9 cellular contexts compared by ENCODE assay signal in the genomic region with DNA sequence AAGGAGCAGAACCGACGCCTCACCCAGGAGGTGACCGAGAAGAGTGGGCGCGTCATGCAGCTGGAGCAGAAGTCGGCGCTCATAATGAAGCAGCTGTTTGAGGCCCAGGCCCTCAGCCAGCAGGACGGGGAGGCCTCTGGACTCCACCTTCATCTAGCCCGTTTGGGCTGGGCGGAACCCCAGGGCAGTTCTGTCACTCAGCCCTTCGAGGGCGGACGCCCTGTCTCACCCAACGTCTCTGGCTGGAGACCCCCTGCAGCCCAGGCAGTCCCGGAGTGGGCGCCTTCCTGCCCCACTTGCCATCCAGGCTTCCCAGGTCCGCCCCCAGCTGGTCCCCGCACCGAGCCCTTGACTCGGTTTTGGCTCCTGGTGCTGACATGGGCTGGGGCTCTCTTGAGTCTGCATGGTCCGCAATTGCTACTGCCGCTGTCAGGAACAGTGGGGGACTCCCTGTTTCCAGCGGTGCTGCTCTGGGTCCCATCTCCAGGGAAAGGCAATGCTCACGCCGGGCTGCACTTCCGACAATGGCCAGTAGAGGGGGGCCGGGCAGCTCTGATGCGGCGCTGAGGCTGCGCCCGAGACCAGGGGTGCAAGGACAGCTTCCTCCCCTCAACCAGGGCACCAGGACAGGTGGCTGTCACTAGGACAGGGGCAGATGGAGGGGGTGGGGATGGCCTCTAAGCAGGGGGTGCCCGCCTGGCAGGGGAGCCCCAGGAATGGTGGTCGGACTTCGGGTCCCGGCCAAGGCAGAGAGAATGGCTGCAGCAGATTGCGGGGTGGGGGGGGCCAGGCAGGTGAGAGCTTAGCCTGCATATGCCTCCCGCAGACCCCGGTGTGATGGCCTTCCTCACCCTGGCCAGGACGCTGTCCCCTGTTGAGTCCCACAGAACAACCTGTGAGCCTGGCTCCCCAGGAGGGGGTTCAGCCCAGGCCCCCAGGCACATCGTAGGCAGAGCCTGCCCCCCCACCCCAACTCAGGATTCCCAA.
DNase-seq lines count a peak whose midpoint lies in the region; ATAC-seq and TF ChIP-seq lines count a peak whose summit lies in the region.
"Had no signal": no experiment of that assay in that cellular context is flagged by ENCODE, and none has a peak within 500 bp of the region (broad histone marks: within the 10 kb centered on the region; RNA-seq: fewer than 3 reads in every experiment).

No MANE protein-coding gene starts in this region.

- H3K27me3 ChIP-seq in testis, result no peaks in the 10 kb centered on the region

- WGBS in testis, 2 donors, result 20 to 35% methylated on average over 9 to 38 of the region's 40 CpGs

- H3K36me3 Mint-ChIP-seq in activated T-helper 2 cell treated with anti-CD3 and anti-CD28 coated beads, Interferon-gamma antibody, Interleukin-2, Interleukin-4, amounts not matched to agents 10 μg/mL and 5 μg/mL and 100 μg/mL, durations not matched to agents 14 hours and 24 hours and 36 hours (ENCODE audit: low read depth), result peaks cover 29% of the 10 kb centered on the region

- no peaks in the 10 kb centered on the region for H3K36me3 ChIP-seq in testis (ENCODE audit: low read depth, missing control alignments)

- TF ChIP-seq CTCF in GM10248 (IDR thresholded peaks at IDR 0.05; ENCODE audit: control extremely low read depth, extremely low read depth, low read depth, missing control alignments), result peak; percentile 99
- TF ChIP-seq CTCF in foreskin fibroblast (IDR thresholded peaks at IDR 0.05; ENCODE audit: low read depth, low read length), result peak; percentile 92
- peak; percentile 87 to 99 (median 94) for TF ChIP-seq CTCF in testis (IDR thresholded peaks at IDR 0.05)

- ATAC-seq in HG02885 (IDR thresholded peaks at IDR 0.05; ENCODE audit: poor library complexity, unreplicated experiment), result peak; percentile 70

- no peak for TF ChIP-seq POLR2A in testis (IDR thresholded peaks at IDR 0.05)

- H3K27ac Mint-ChIP-seq in activated T-helper 2 cell treated with anti-CD3 and anti-CD28 coated beads, Interferon-gamma antibody, Interleukin-2, Interleukin-4, amounts not matched to agents 10 μg/mL and 5 μg/mL and 100 μg/mL, durations not matched to agents 14 hours and 24 hours and 36 hours, result no peak overlapping the region
- H3K27ac Mint-ChIP-seq: dendritic cell treated with granulocyte-macrophage colony-stimulating factor and Interleukin-4, amounts not matched to agents 40 ng/mL and 50 ng/mL, for 4 days had no signal

- H3K4me1 ChIP-seq in testis, result peaks cover 7% of the 10 kb centered on the region

- no peak overlapping the region for H3K27ac ChIP-seq in testis

- no peak overlapping the region for H3K4me3 Mint-ChIP-seq in activated T-helper 2 cell treated with anti-CD3 and anti-CD28 coated beads, Interferon-gamma antibody, Interleukin-2, Interleukin-4, amounts not matched to agents 10 μg/mL and 5 μg/mL and 100 μg/mL, durations not matched to agents 14 hours and 24 hours and 36 hours (ENCODE audit: low read depth)
- H3K4me3 Mint-ChIP-seq: dendritic cell treated with granulocyte-macrophage colony-stimulating factor and Interleukin-4, amounts not matched to agents 40 ng/mL and 50 ng/mL, for 4 days had no signal

- peak; percentile 83 for DNase-seq in GM10248 (ENCODE audit: extremely low spot score)
- peak; percentile 16 for DNase-seq in RKO (ENCODE audit: low spot score)
- DNase-seq in activated T-helper 2 cell treated with anti-CD3 and anti-CD28 coated beads, Interferon-gamma antibody, Interleukin-2, Interleukin-4, amounts not matched to agents 10 μg/mL and 5 μg/mL and 100 μg/mL, durations not matched to agents 14 hours and 24 hours and 36 hours (ENCODE audit: low spot score), result peak; percentile 60
- DNase-seq in foreskin fibroblast, result peak; percentile 31 to 77
- peak in 49 of 56 donors; percentile 9 to 81 (median 44) for DNase-seq in nucleus accumbens (lab: John Stamatoyannopoulos, UW)
- DNase-seq in testis, result peak; percentile 78
- no peak for DNase-seq in NCI-H446 treated with DMSO at 0.1 percent for 48 hours (lab: John Stamatoyannopoulos, UW)

- CTCF ChIA-PET in GM10248 (lab: Yijun Ruan, JAX), result interaction anchor here (0.8 to 4.2 kb wide), 17 partner anchors 9 to 364 kb away, joined by 3 to 31 read pairs (median 4); a partner anchor contains a TSS

- H3K9me3 ChIP-seq in testis, result no peaks in the 10 kb centered on the region

- H3K4me1 Mint-ChIP-seq in activated T-helper 2 cell treated with anti-CD3 and anti-CD28 coated beads, Interferon-gamma antibody, Interleukin-2, Interleukin-4, amounts not matched to agents 10 μg/mL and 5 μg/mL and 100 μg/mL, durations not matched to agents 14 hours and 24 hours and 36 hours (ENCODE audit: low read depth), result peaks cover 1% of the 10 kb centered on the region

- POLR2A ChIA-PET in GM10248 (lab: Yijun Ruan, JAX), result interaction anchor here (1.3 kb wide), 1 partner anchor 16 kb away, joined by 3 read pairs; no protein-coding TSS in a partner anchor

- no peaks in the 10 kb centered on the region for H3K27me3 Mint-ChIP-seq in activated T-helper 2 cell treated with anti-CD3 and anti-CD28 coated beads, Interferon-gamma antibody, Interleukin-2, Interleukin-4, amounts not matched to agents 10 μg/mL and 5 μg/mL and 100 μg/mL, durations not matched to agents 14 hours and 24 hours and 36 hours (ENCODE audit: low read depth)
- H3K27me3 Mint-ChIP-seq: dendritic cell treated with granulocyte-macrophage colony-stimulating factor and Interleukin-4, amounts not matched to agents 40 ng/mL and 50 ng/mL, for 4 days had no signal

- intact Hi-C loops in activated T-helper 2 cell treated with anti-CD3 and anti-CD28 coated beads, Interferon-gamma antibody, Interleukin-2, Interleukin-4, amounts not matched to agents 10 μg/mL and 5 μg/mL and 100 μg/mL, durations not matched to agents 14 hours and 24 hours and 36 hours (cut with micrococcal nuclease), result no loop called here
- intact Hi-C loops in testis (cut with DNase I; ENCODE audit: low total_unique reads), result no loop called here

- H3K9me3 Mint-ChIP-seq in activated T-helper 2 cell treated with anti-CD3 and anti-CD28 coated beads, Interferon-gamma antibody, Interleukin-2, Interleukin-4, amounts not matched to agents 10 μg/mL and 5 μg/mL and 100 μg/mL, durations not matched to agents 14 hours and 24 hours and 36 hours, result no peaks in the 10 kb centered on the region
- H3K9me3 Mint-ChIP-seq: dendritic cell treated with granulocyte-macrophage colony-stimulating factor and Interleukin-4, amounts not matched to agents 40 ng/mL and 50 ng/mL, for 4 days had no signal

- H3K4me3 ChIP-seq in foreskin fibroblast (ENCODE audit: low read depth in 1 of 2, low read length in 2 of 2) (no peak overlapping the region), testis (peak overlapping the region in 1 of 2 donors; percentile 47)
